ENCODE assay signal across 8 cellular contexts in the genomic region with DNA sequence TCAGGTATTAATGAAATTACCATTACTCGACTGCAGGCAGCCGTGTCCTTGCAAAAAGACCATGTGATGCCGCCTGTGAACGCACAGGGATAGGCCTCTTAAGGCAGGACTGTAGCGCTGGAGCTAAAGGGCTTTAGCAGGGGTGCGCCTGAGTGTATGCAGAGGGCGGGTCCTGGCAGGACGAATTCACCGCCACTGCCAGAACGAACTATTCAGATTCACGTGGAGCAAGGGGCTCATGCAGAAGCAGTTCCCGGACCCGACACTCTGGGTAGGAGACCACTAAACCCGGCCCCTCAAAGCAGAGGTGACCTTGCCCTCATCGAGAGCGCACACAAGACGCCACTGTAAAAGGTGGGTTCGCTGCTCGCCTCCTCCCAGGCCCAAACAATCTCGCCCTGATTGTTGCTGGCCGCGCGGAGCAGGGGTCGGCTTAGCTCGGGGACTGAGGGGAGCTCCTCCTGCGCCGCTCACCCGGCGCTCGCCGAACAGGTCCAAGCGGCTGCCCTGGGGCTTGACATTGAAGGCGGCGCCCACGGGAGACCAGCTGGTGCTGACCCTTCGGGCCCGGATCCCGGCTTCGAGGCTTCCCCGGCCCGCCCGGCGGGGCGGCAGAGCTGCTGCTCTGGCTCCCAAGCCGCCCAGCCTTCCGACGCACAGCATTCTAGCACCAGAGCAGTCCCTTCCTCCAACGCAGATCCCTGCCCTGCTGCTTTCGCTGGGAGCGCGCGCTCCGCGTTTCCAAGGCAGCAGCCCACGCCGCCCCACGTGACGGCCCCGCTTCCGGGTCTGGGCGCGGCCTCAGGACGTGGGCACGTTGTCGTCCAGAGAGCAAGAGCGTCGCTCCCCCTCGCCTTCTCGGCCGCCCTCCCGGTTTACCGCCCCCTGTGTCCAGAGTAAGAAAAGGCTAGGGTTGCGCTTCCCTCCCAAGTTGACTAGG. TPM values are rescaled to one million over a fixed set of nuclear protein-coding genes. Genes with fewer than 3 reads are reported as not detected.
DNase-seq lines count a peak whose midpoint lies in the region; ATAC-seq and TF ChIP-seq lines count a peak whose summit lies in the region.

A gene (minus strand): TSS at position 743 of the 940 bp plus-strand sequence. CDS start 80 bp downstream, at position 663.

- POLR2A ChIA-PET in naive thymus-derived CD8-positive, alpha-beta T cell (lab: Charles Lee), result interaction anchor here (1.7 kb wide), 1 partner anchor 310 kb away, joined by 4 read pairs; no protein-coding TSS in a partner anchor

- no peaks in the 10 kb centered on the region for H3K9me3 Mint-ChIP-seq in activated T-helper 17 cell treated with anti-CD3 and anti-CD28 coated beads, Interleukin-2, amount 50 U/mL, for 72 hours
- H3K9me3 Mint-ChIP-seq in naive thymus-derived CD8-positive, alpha-beta T cell, result no peaks in the 10 kb centered on the region

- peaks cover 10% of the 10 kb centered on the region; the same call in 1 of the 2 replicates for H3K36me3 ChIP-seq in KOPT-K1 (ENCODE audit: insufficient read depth, low read length)
- no peaks in the 10 kb centered on the region for H3K36me3 ChIP-seq in fibroblast of lung (ENCODE audit: control insufficient read depth, insufficient read depth, low read length)

- H3K36me3 Mint-ChIP-seq in activated T-helper 17 cell treated with anti-CD3 and anti-CD28 coated beads, Interleukin-2, amount 50 U/mL, for 72 hours (ENCODE audit: low read depth), result peaks cover 12% of the 10 kb centered on the region
- peaks cover 0 to 9% (median 0%) of the 10 kb centered on the region in 3 donors for H3K36me3 Mint-ChIP-seq in naive thymus-derived CD8-positive, alpha-beta T cell

- peak within 1 kb of the TSS; percentile 83 for H3K4me3 Mint-ChIP-seq in activated T-helper 17 cell treated with anti-CD3 and anti-CD28 coated beads, Interleukin-2, amount 50 U/mL, for 72 hours
- peak within 1 kb of the TSS; percentile 85 to 98 (median 91) for H3K4me3 Mint-ChIP-seq in naive thymus-derived CD8-positive, alpha-beta T cell

- peak; percentile 94 for ATAC-seq in GM21786 (IDR thresholded peaks at IDR 0.05; ENCODE audit: unreplicated experiment)
- ATAC-seq in activated T-helper 17 cell treated with anti-CD3 and anti-CD28 coated beads, Interleukin-2, amount 50 U/mL, for 72 hours (replicated peaks), result peak; percentile 96
- peak; percentile 93 to 95 for ATAC-seq in naive thymus-derived CD8-positive, alpha-beta T cell

- H3K4me1 Mint-ChIP-seq in activated T-helper 17 cell treated with anti-CD3 and anti-CD28 coated beads, Interleukin-2, amount 50 U/mL, for 72 hours, result peaks cover 19% of the 10 kb centered on the region
- H3K4me1 Mint-ChIP-seq in naive thymus-derived CD8-positive, alpha-beta T cell, result peaks cover 11 to 29% (median 27%) of the 10 kb centered on the region in 4 donors

- H3K4me2 ChIP-seq in fibroblast of lung (ENCODE audit: extremely low read depth, insufficient read depth, low read length), result peak within 1 kb of the TSS; percentile 94

- H3K27ac ChIP-seq in KOPT-K1 (ENCODE audit: low read depth, low read length, poor library complexity, severe bottlenecking) (peak within 1 kb of the TSS; percentile 50), fibroblast of lung (ENCODE audit: insufficient read depth, low read length) (peak within 1 kb of the TSS; percentile 85)

- peaks cover 18% of the 10 kb centered on the region for H3K79me2 ChIP-seq in fibroblast of lung (ENCODE audit: control insufficient read depth, insufficient read depth, low read length)

- H3K27ac Mint-ChIP-seq in activated T-helper 17 cell treated with anti-CD3 and anti-CD28 coated beads, Interleukin-2, amount 50 U/mL, for 72 hours, result peak within 1 kb of the TSS; percentile 73
- H3K27ac Mint-ChIP-seq in naive thymus-derived CD8-positive, alpha-beta T cell, result peak within 1 kb of the TSS; percentile 66 to 93 (median 88)

- TF ChIP-seq CTCF in fibroblast of lung (conservative IDR thresholded peaks at IDR 0.05 in 1 of 2, IDR thresholded peaks at IDR 0.05 in 1 of 2; ENCODE audit: low read depth in 1 of 2, low read length in 2 of 2), result peak; percentile 50 to 77

- H2AFZ ChIP-seq in fibroblast of lung (ENCODE audit: low read length), result peak within 1 kb of the TSS; percentile 57

- H3K9me3 ChIP-seq in KOPT-K1 (ENCODE audit: insufficient read depth, low read length, poor library complexity, severe bottlenecking), result no peaks in the 10 kb centered on the region
- H3K9me3 ChIP-seq in fibroblast of lung (ENCODE audit: control insufficient read depth, insufficient read depth, low read depth, low read length), result no peaks in the 10 kb centered on the region

- DNase-seq in EH (ENCODE audit: low read depth) (peak; percentile 95), RPMI8226 (peak; percentile 94), fibroblast of lung (ENCODE audit: low read depth in 2 of 2) (peak; percentile 94 to 96)
- DNase-seq in naive thymus-derived CD8-positive, alpha-beta T cell, result peak; percentile 77 to 92 (median 85)
- DNase-seq in stimulated activated naive CD4-positive, alpha-beta T cell (lab: John Stamatoyannopoulos, UW), result peak; percentile 67 to 83 (median 76)

- no peaks in the 10 kb centered on the region for H3K27me3 ChIP-seq in fibroblast of lung (ENCODE audit: control insufficient read depth, insufficient read depth, low read length)

- peak within 1 kb of the TSS; percentile 81 to 97 (median 91) for H3K4me3 ChIP-seq in fibroblast of lung (replicated peaks in 1 of 4; ENCODE audit: control extremely low read depth in 1 of 4, insufficient read depth in 1 of 4, low read depth in 3 of 4, low read length in 4 of 4)

- peaks cover 2% of the 10 kb centered on the region for H3K4me1 ChIP-seq in fibroblast of lung (ENCODE audit: control insufficient read depth, extremely low read depth, insufficient read depth, low read length)

- H3K9ac ChIP-seq in fibroblast of lung (ENCODE audit: insufficient read depth, low read length), result peak within 1 kb of the TSS; percentile 91

- no peaks in the 10 kb centered on the region for H3K27me3 Mint-ChIP-seq in activated T-helper 17 cell treated with anti-CD3 and anti-CD28 coated beads, Interleukin-2, amount 50 U/mL, for 72 hours
- H3K27me3 Mint-ChIP-seq in naive thymus-derived CD8-positive, alpha-beta T cell, result peaks cover 0 to 2% (median 0%) of the 10 kb centered on the region in 5 donors

- H4K20me1 ChIP-seq in fibroblast of lung (ENCODE audit: control insufficient read depth, extremely low read depth, insufficient read depth, low read length), result no peaks in the 10 kb centered on the region

RNA-seq across cellular contexts. Expression of the gene that starts here (rescaled TPM):
- 10 to 100 TPM in 1 of 2 donors, 1 to 10 TPM in 1; 4.0 to 14.6 TPM for total RNA-seq in activated T-helper 17 cell treated with anti-CD3 and anti-CD28 coated beads, Interleukin-2, amount 50 U/mL, for 72 hours
- total RNA-seq in fibroblast of lung, result 71.1 and 92.5 TPM in 2 replicates
- polyA plus RNA-seq in fibroblast of lung, result 71.1 and 90.0 TPM in 2 replicates
- polyA plus RNA-seq in fibroblast of lung (2012), result 83.8 and 96.4 TPM in 2 replicates
- polyA minus RNA-seq in fibroblast of lung (ENCODE audit: low replicate concordance), result 19.4 and 33.1 TPM in 2 replicates
- total RNA-seq in naive thymus-derived CD8-positive, alpha-beta T cell, result 10 to 100 TPM in 1 of 2 experiments, 1 to 10 TPM in 1; 9.4 to 11.2 TPM
- polyA plus RNA-seq in naive thymus-derived CD8-positive, alpha-beta T cell, result 10 to 100 TPM; 14.0 to 16.6 (median 16.2) TPM

Comparison
In these comparisons a context has a peak if more than half of its experiments do, and no peak if none do; other contexts are left out.
1. Peak in every context shown above with its lines: DNase-seq, ATAC-seq, H3K4me3 ChIP-seq and H3K27ac ChIP-seq.